In genomic region chr14:79448922-79449321, GRCh38 we compare ENCODE assay signal across 4 cellular contexts.
"Had no signal": no experiment of that assay in that cellular context is flagged by ENCODE, and none has a peak within 500 bp of the region (broad histone marks: within the 10 kb centered on the region; RNA-seq: fewer than 3 reads in every experiment).

No MANE protein-coding gene starts in this region.

- H3K4me3 ChIP-seq: K562 had no signal

- H3K27ac ChIP-seq: HL-60 had no signal

- DNase-seq: IMR-90 had no signal

- H3K27me3 Mint-ChIP-seq: IgD-negative memory B cell had no signal

- H3K36me3 Mint-ChIP-seq: IgD-negative memory B cell had no signal

- H3K27ac Mint-ChIP-seq: IgD-negative memory B cell had no signal

- H3K4me3 Mint-ChIP-seq: IgD-negative memory B cell had no signal
